Comparison of ENCODE assay signal across 12 cellular contexts in the genomic region with DNA sequence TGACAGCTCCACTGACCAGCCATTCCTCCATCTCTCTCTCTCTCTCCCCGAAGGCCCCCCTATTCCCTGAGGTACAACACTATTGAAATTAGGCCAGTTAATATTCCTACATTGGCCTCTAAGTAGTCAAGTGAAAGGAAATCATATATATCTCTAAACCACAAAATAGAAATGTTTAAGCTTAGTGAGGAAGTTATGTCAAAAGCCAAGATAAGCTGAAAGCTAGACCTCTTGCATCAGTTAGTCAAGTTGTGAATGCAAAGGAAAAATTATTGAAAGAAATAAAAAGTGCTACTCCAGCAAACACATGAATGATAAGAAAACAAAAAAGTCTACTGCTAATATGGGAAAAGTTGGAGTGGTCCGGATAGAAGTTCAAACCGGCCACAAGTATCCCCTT.
DNase-seq lines count a peak whose midpoint lies in the region; ATAC-seq and TF ChIP-seq lines count a peak whose summit lies in the region.
"Had no signal": no experiment of that assay in that cellular context is flagged by ENCODE, and none has a peak within 500 bp of the region (broad histone marks: within the 10 kb centered on the region; RNA-seq: fewer than 3 reads in every experiment).

No MANE protein-coding gene starts in this region.

- H3K4me3 Mint-ChIP-seq in activated naive CD8-positive, alpha-beta T cell treated with anti-CD3 and anti-CD28 coated beads for 36 hours = peak overlapping the region; percentile 1
- H3K4me3 Mint-ChIP-seq in activated naive CD8-positive, alpha-beta T cell treated with anti-CD3 and anti-CD28 coated beads, Interleukin-2, amount 50 U/mL, for 24 hours = no peak overlapping the region
- H3K4me3 Mint-ChIP-seq in chondrocyte (ENCODE audit: unreplicated experiment) = no peak overlapping the region
- H3K4me3 Mint-ChIP-seq: GM23338 had no signal

- peaks cover 8% of the 10 kb centered on the region for H3K9me3 Mint-ChIP-seq in activated naive CD8-positive, alpha-beta T cell treated with anti-CD3 and anti-CD28 coated beads for 36 hours
- H3K9me3 Mint-ChIP-seq in activated naive CD8-positive, alpha-beta T cell treated with anti-CD3 and anti-CD28 coated beads, Interleukin-2, amount 50 U/mL, for 24 hours = peaks cover 4% of the 10 kb centered on the region
- H3K9me3 Mint-ChIP-seq in chondrocyte (ENCODE audit: low read depth) = peaks cover 10% of the 10 kb centered on the region

- no peak for DNase-seq in activated naive CD8-positive, alpha-beta T cell treated with anti-CD3 and anti-CD28 coated beads for 36 hours
- no peak for DNase-seq in activated naive CD8-positive, alpha-beta T cell treated with anti-CD3 and anti-CD28 coated beads, Interleukin-2, amount 50 U/mL, for 24 hours
- DNase-seq in chondrocyte (ENCODE audit: low spot score) (no peak), iris pigment epithelial cell (ENCODE audit: low read depth) (peak; percentile 19), foreskin melanocyte (no peak), SIG-M5 treated with dmso at 0.1 percent for 504 hours (lab: John Stamatoyannopoulos, UW; ENCODE audit: unreplicated experiment) (no peak), NCI-H774 (lab: John Stamatoyannopoulos, UW) (no peak)
- DNase-seq: AML-193, Calu3, DMS 273 treated with DMSO at 0.1 percent for 48 hours, H7 had no signal

- H3K4me1 Mint-ChIP-seq in activated naive CD8-positive, alpha-beta T cell treated with anti-CD3 and anti-CD28 coated beads for 36 hours = no peaks in the 10 kb centered on the region
- H3K4me1 Mint-ChIP-seq in activated naive CD8-positive, alpha-beta T cell treated with anti-CD3 and anti-CD28 coated beads, Interleukin-2, amount 50 U/mL, for 24 hours = no peaks in the 10 kb centered on the region
- H3K4me1 Mint-ChIP-seq in chondrocyte (ENCODE audit: low read depth) = peaks cover 13% of the 10 kb centered on the region
- H3K4me1 Mint-ChIP-seq: GM23338 had no signal

- H3K27me3 Mint-ChIP-seq in activated naive CD8-positive, alpha-beta T cell treated with anti-CD3 and anti-CD28 coated beads for 36 hours = no peaks in the 10 kb centered on the region
- no peaks in the 10 kb centered on the region for H3K27me3 Mint-ChIP-seq in activated naive CD8-positive, alpha-beta T cell treated with anti-CD3 and anti-CD28 coated beads, Interleukin-2, amount 50 U/mL, for 24 hours
- H3K27me3 Mint-ChIP-seq in chondrocyte (ENCODE audit: low read depth) = no peaks in the 10 kb centered on the region

- no peak for ATAC-seq in activated naive CD8-positive, alpha-beta T cell treated with anti-CD3 and anti-CD28 coated beads, Interleukin-2, amount 50 U/mL, for 24 hours
- ATAC-seq: GM23338 had no signal

- TF ChIP-seq CTCF in chondrocyte (IDR thresholded peaks at IDR 0.05) = no peak

- H3K36me3 Mint-ChIP-seq in activated naive CD8-positive, alpha-beta T cell treated with anti-CD3 and anti-CD28 coated beads for 36 hours = no peaks in the 10 kb centered on the region
- no peaks in the 10 kb centered on the region for H3K36me3 Mint-ChIP-seq in activated naive CD8-positive, alpha-beta T cell treated with anti-CD3 and anti-CD28 coated beads, Interleukin-2, amount 50 U/mL, for 24 hours (ENCODE audit: low read depth)
- peaks cover 6% of the 10 kb centered on the region for H3K36me3 Mint-ChIP-seq in chondrocyte (ENCODE audit: low read depth)

- no peak overlapping the region for H3K27ac Mint-ChIP-seq in activated naive CD8-positive, alpha-beta T cell treated with anti-CD3 and anti-CD28 coated beads for 36 hours
- H3K27ac Mint-ChIP-seq in activated naive CD8-positive, alpha-beta T cell treated with anti-CD3 and anti-CD28 coated beads, Interleukin-2, amount 50 U/mL, for 24 hours = no peak overlapping the region
- H3K27ac Mint-ChIP-seq in chondrocyte (ENCODE audit: unreplicated experiment) = peak overlapping the region; percentile 25
- H3K27ac Mint-ChIP-seq: GM23338 had no signal
